28 cellular contexts compared by ENCODE assay signal in genomic region chr16:84916156-84916555, GRCh38.
"Had no signal": no experiment of that assay in that cellular context is flagged by ENCODE, and none has a peak within 500 bp of the region (broad histone marks: within the 10 kb centered on the region; RNA-seq: fewer than 3 reads in every experiment).

No MANE protein-coding gene starts in this region.

- H3K27ac ChIP-seq: adrenal gland, body of pancreas, cardiac muscle cell, coronary artery, sigmoid colon, uterus, WERI-Rb-1 had no signal

- H3K4me3 Mint-ChIP-seq: activated CD4-positive, alpha-beta memory T cell treated with anti-CD3 and anti-CD28 coated beads for 36 hours; activated naive CD4-positive, alpha-beta T cell treated with anti-CD3 and anti-CD28 coated beads for 36 hours; activated naive CD8-positive, alpha-beta T cell treated with anti-CD3 and anti-CD28 coated beads for 36 hours; activated T-helper 1 cell treated with anti-CD3 and anti-CD28 coated beads, Interleukin-12 subunit alpha, Interleukin-12 subunit beta, Interleukin-2, Interleukin-4 antibody, amounts not matched to agents 30 ng/mL and 10 ng/mL and 1 ng/mL, durations not matched to agents 14 hours and 24 hours and 36 hours; natural killer cell treated with Interleukin-12 subunit alpha and Interleukin-12 subunit beta and Interleukin-15 and Interleukin-18, amount 100 ng/mL, for 72 hours; stimulated activated memory B cell treated with anti-CD40 and anti-IgM and Interleukin-4, amounts not matched to agents 10 μg/mL and 1 μg/mL and 100 μg/mL, for 72 hours; stimulated activated naive CD8-positive, alpha-beta T cell treated with anti-CD3 and anti-CD28 coated beads, Interleukin-15, amount 100 ng/mL, for 72 hours; type B pancreatic cell had no signal

- H3K4me1 Mint-ChIP-seq: activated naive CD8-positive, alpha-beta T cell treated with anti-CD3 and anti-CD28 coated beads for 36 hours; stimulated activated memory B cell treated with anti-CD40 and anti-IgM and Interleukin-4, amounts not matched to agents 10 μg/mL and 1 μg/mL and 100 μg/mL, for 72 hours; stimulated activated naive CD8-positive, alpha-beta T cell treated with anti-CD3 and anti-CD28 coated beads, Interleukin-15, amount 100 ng/mL, for 72 hours had no signal

- H3K27ac Mint-ChIP-seq: activated CD4-positive, alpha-beta memory T cell treated with anti-CD3 and anti-CD28 coated beads for 36 hours; activated naive CD4-positive, alpha-beta T cell treated with anti-CD3 and anti-CD28 coated beads for 36 hours; activated naive CD8-positive, alpha-beta T cell treated with anti-CD3 and anti-CD28 coated beads for 36 hours; activated T-helper 1 cell treated with anti-CD3 and anti-CD28 coated beads, Interleukin-12 subunit alpha, Interleukin-12 subunit beta, Interleukin-2, Interleukin-4 antibody, amounts not matched to agents 30 ng/mL and 10 ng/mL and 1 ng/mL, durations not matched to agents 14 hours and 24 hours and 36 hours; natural killer cell treated with Interleukin-12 subunit alpha and Interleukin-12 subunit beta and Interleukin-15 and Interleukin-18, amount 100 ng/mL, for 72 hours; stimulated activated memory B cell treated with anti-CD40 and anti-IgM and Interleukin-4, amounts not matched to agents 10 μg/mL and 1 μg/mL and 100 μg/mL, for 72 hours; type B pancreatic cell had no signal

- H3K36me3 ChIP-seq: adrenal gland, cardiac muscle cell, sigmoid colon, uterus, WERI-Rb-1 had no signal

- H3K4me1 ChIP-seq: uterus had no signal

- DNase-seq: activated CD4-positive, alpha-beta memory T cell treated with anti-CD3 and anti-CD28 coated beads for 36 hours; activated CD4-positive, alpha-beta T cell treated with anti-CD3 and anti-CD28 coated beads for 48 hours; activated CD8-positive, alpha-beta memory T cell treated with anti-CD3 and anti-CD28 coated beads, Interleukin-2, amount 50 U/mL, for 4 hours; activated effector memory CD4-positive, alpha-beta T cell treated with anti-CD3 and anti-CD28 coated beads, Interleukin-2, amount 50 U/mL, for 16 hours; activated naive CD4-positive, alpha-beta T cell treated with anti-CD3 and anti-CD28 coated beads for 36 hours; activated naive CD8-positive, alpha-beta T cell treated with anti-CD3 and anti-CD28 coated beads for 36 hours; activated T-cell treated with anti-CD3 and anti-CD28 coated beads, Interleukin-2, amount 50 U/mL, for 1 hour; adrenal gland; aorta; body of pancreas; dorsolateral prefrontal cortex; effector memory CD4-positive, alpha-beta T cell; left ventricle myocardium superior; mucosa of descending colon; sigmoid colon; small intestine; stimulated activated CD4-positive, alpha-beta T cell treated with anti-CD3 and anti-CD28 coated beads, Interleukin-4, amount 100 ng/mL, for 24 hours; stimulated activated naive CD8-positive, alpha-beta T cell treated with anti-CD3 and anti-CD28 coated beads, Interleukin-15, amount 100 ng/mL, for 72 hours; substantia nigra; uterus; WERI-Rb-1 had no signal

- ATAC-seq: activated CD4-positive, CD25-positive, alpha-beta regulatory T cell treated with anti-CD3 and anti-CD28 coated beads, Interleukin-2, amount 50 U/mL, for 24 hours; body of pancreas; left ventricle myocardium superior; mucosa of descending colon; natural killer cell treated with Interleukin-12 subunit alpha and Interleukin-12 subunit beta and Interleukin-15 and Interleukin-18, amount 100 ng/mL, for 72 hours; stimulated activated memory B cell treated with anti-CD40 and anti-IgM and Interleukin-4, amounts not matched to agents 10 μg/mL and 1 μg/mL and 100 μg/mL, for 72 hours; stimulated activated naive CD8-positive, alpha-beta T cell treated with anti-CD3 and anti-CD28 coated beads, Interleukin-15, amount 100 ng/mL, for 72 hours had no signal

- H3K4me3 ChIP-seq: adrenal gland, body of pancreas, cardiac muscle cell, coronary artery, dorsolateral prefrontal cortex, mucosa of descending colon, sigmoid colon, uterus had no signal

- H3K27me3 ChIP-seq: adrenal gland, sigmoid colon, uterus had no signal

- H3K36me3 Mint-ChIP-seq: activated CD4-positive, alpha-beta memory T cell treated with anti-CD3 and anti-CD28 coated beads for 36 hours; activated naive CD8-positive, alpha-beta T cell treated with anti-CD3 and anti-CD28 coated beads for 36 hours; natural killer cell treated with Interleukin-12 subunit alpha and Interleukin-12 subunit beta and Interleukin-15 and Interleukin-18, amount 100 ng/mL, for 72 hours; stimulated activated memory B cell treated with anti-CD40 and anti-IgM and Interleukin-4, amounts not matched to agents 10 μg/mL and 1 μg/mL and 100 μg/mL, for 72 hours; type B pancreatic cell had no signal

- H3K9me3 ChIP-seq: adrenal gland, body of pancreas, mucosa of descending colon, sigmoid colon, uterus had no signal

- H3K9me3 Mint-ChIP-seq: activated CD4-positive, alpha-beta memory T cell treated with anti-CD3 and anti-CD28 coated beads for 36 hours; activated naive CD4-positive, alpha-beta T cell treated with anti-CD3 and anti-CD28 coated beads for 36 hours; activated naive CD8-positive, alpha-beta T cell treated with anti-CD3 and anti-CD28 coated beads for 36 hours; activated T-helper 1 cell treated with anti-CD3 and anti-CD28 coated beads, Interleukin-12 subunit alpha, Interleukin-12 subunit beta, Interleukin-2, Interleukin-4 antibody, amounts not matched to agents 30 ng/mL and 10 ng/mL and 1 ng/mL, durations not matched to agents 14 hours and 24 hours and 36 hours; natural killer cell treated with Interleukin-12 subunit alpha and Interleukin-12 subunit beta and Interleukin-15 and Interleukin-18, amount 100 ng/mL, for 72 hours; stimulated activated memory B cell treated with anti-CD40 and anti-IgM and Interleukin-4, amounts not matched to agents 10 μg/mL and 1 μg/mL and 100 μg/mL, for 72 hours; stimulated activated naive CD8-positive, alpha-beta T cell treated with anti-CD3 and anti-CD28 coated beads, Interleukin-15, amount 100 ng/mL, for 72 hours; type B pancreatic cell had no signal
